ENCODE assay signal across 1 cellular context in the genomic region with DNA sequence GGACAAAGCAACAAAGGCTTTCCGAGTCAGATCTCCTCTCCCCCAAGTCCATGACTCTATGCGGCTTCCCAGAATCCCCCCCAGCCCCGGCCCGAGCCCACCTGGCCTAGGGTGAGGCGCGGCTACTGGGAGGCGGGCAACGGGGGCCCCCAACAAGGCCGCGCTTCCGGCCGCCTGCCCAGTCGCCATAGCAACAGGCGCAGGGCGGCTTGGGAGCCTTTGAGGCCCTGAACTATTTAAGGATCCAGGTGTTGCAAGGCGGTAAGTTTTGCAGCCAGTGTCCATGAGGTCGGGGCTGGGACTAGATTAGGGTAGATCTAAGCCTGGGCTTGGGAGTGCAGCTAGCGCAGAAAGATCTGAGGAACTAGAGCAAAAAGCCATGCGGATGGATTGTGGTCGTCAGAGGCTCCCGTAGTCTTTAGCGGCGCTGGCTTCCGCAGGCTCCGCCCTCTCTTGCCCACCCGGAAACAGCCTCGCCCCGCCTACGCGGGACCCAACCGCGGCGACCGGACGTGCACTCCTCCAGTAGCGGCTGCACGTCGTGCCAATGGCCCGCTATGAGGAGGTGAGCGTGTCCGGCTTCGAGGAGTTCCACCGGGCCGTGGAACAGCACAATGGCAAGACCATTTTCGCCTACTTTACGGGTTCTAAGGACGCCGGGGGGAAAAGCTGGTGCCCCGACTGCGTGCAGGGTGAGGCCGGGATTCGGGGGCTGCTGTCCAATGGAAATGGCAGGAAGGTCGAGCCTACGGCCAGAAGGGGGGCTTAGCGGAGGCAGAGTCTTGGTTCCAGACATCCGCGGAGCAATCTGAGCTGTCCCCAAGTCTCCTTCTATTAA.
A peak's percentile ranks its signal among the peaks of the same experiment; 100 is the strongest.
TF ChIP-seq lines count a peak whose summit lies in the region.

A gene (minus strand): TSS at position 176 of the 838 bp plus-strand sequence. CDS start 5,608 bp downstream, outside the sequence.
A gene (plus strand): TSS at position 525 of the 838 bp plus-strand sequence. CDS start 23 bp downstream, at position 548.

TF ChIP-seq in GM12878, 131 proteins besides CTCF, POLR2A, EP300 and RAD21 (continues in another document):
- TF ChIP-seq, protein P1, sequence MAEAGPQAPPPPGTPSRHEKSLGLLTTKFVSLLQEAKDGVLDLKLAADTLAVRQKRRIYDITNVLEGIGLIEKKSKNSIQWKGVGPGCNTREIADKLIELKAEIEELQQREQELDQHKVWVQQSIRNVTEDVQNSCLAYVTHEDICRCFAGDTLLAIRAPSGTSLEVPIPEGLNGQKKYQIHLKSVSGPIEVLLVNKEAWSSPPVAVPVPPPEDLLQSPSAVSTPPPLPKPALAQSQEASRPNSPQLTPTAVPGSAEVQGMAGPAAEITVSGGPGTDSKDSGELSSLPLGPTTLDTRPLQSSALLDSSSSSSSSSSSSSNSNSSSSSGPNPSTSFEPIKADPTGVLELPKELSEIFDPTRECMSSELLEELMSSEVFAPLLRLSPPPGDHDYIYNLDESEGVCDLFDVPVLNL (IDR thresholded peaks at IDR 0.05; ENCODE audit: low read depth, low read length): 0 out of 2 replicates have a peak, but pooled peaks have one; percentile 27
- peak; percentile 38; the same call in 1 of the 2 replicates for TF ChIP-seq EED (IDR thresholded peaks at IDR 0.05; ENCODE audit: low read depth)
- peak; percentile 69; the same call in 1 of the 2 replicates for TF ChIP-seq GABPA (IDR thresholded peaks at IDR 0.05; ENCODE audit: low read depth)
- peak; percentile 38 for TF ChIP-seq SMAD1 (IDR thresholded peaks at IDR 0.05; ENCODE audit: low read depth, partially characterized antibody)
- TF ChIP-seq, protein P2, sequence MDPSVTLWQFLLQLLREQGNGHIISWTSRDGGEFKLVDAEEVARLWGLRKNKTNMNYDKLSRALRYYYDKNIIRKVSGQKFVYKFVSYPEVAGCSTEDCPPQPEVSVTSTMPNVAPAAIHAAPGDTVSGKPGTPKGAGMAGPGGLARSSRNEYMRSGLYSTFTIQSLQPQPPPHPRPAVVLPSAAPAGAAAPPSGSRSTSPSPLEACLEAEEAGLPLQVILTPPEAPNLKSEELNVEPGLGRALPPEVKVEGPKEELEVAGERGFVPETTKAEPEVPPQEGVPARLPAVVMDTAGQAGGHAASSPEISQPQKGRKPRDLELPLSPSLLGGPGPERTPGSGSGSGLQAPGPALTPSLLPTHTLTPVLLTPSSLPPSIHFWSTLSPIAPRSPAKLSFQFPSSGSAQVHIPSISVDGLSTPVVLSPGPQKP (IDR thresholded peaks at IDR 0.05; ENCODE audit: low read depth, low read length): peak; percentile 96
- peak; percentile 77 for TF ChIP-seq TCF3 (IDR thresholded peaks at IDR 0.05; ENCODE audit: borderline replicate concordance, insufficient read depth, low read depth, low read length)
- TF ChIP-seq, protein P3, sequence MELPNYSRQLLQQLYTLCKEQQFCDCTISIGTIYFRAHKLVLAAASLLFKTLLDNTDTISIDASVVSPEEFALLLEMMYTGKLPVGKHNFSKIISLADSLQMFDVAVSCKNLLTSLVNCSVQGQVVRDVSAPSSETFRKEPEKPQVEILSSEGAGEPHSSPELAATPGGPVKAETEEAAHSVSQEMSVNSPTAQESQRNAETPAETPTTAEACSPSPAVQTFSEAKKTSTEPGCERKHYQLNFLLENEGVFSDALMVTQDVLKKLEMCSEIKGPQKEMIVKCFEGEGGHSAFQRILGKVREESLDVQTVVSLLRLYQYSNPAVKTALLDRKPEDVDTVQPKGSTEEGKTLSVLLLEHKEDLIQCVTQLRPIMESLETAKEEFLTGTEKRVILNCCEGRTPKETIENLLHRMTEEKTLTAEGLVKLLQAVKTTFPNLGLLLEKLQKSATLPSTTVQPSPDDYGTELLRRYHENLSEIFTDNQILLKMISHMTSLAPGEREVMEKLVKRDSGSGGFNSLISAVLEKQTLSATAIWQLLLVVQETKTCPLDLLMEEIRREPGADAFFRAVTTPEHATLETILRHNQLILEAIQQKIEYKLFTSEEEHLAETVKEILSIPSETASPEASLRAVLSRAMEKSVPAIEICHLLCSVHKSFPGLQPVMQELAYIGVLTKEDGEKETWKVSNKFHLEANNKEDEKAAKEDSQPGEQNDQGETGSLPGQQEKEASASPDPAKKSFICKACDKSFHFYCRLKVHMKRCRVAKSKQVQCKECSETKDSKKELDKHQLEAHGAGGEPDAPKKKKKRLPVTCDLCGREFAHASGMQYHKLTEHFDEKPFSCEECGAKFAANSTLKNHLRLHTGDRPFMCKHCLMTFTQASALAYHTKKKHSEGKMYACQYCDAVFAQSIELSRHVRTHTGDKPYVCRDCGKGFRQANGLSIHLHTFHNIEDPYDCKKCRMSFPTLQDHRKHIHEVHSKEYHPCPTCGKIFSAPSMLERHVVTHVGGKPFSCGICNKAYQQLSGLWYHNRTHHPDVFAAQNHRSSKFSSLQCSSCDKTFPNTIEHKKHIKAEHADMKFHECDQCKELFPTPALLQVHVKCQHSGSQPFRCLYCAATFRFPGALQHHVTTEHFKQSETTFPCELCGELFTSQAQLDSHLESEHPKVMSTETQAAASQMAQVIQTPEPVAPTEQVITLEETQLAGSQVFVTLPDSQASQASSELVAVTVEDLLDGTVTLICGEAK (IDR thresholded peaks at IDR 0.05; ENCODE audit: borderline replicate concordance): peak; percentile 89
- TF ChIP-seq IKZF2 (IDR thresholded peaks at IDR 0.05): peak in 1 of 2 experiments; percentile 29; a peak in 1 of 4 replicates
- TF ChIP-seq TARDBP (IDR thresholded peaks at IDR 0.05; ENCODE audit: borderline replicate concordance): no peak
- TF ChIP-seq, protein P4, sequence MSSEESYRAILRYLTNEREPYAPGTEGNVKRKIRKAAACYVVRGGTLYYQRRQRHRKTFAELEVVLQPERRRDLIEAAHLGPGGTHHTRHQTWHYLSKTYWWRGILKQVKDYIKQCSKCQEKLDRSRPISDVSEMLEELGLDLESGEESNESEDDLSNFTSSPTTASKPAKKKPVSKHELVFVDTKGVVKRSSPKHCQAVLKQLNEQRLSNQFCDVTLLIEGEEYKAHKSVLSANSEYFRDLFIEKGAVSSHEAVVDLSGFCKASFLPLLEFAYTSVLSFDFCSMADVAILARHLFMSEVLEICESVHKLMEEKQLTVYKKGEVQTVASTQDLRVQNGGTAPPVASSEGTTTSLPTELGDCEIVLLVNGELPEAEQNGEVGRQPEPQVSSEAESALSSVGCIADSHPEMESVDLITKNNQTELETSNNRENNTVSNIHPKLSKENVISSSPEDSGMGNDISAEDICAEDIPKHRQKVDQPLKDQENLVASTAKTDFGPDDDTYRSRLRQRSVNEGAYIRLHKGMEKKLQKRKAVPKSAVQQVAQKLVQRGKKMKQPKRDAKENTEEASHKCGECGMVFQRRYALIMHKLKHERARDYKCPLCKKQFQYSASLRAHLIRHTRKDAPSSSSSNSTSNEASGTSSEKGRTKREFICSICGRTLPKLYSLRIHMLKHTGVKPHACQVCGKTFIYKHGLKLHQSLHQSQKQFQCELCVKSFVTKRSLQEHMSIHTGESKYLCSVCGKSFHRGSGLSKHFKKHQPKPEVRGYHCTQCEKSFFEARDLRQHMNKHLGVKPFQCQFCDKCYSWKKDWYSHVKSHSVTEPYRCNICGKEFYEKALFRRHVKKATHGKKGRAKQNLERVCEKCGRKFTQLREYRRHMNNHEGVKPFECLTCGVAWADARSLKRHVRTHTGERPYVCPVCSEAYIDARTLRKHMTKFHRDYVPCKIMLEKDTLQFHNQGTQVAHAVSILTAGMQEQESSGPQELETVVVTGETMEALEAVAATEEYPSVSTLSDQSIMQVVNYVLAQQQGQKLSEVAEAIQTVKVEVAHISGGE (CRISPR knock-in tag; IDR thresholded peaks at IDR 0.05): no peak; the same call in 1 of the 2 replicates
- TF ChIP-seq NR2C1 (IDR thresholded peaks at IDR 0.05): peak; percentile 32; the same call in 1 of the 2 replicates
- no peak for TF ChIP-seq NFXL1 (IDR thresholded peaks at IDR 0.05; ENCODE audit: borderline replicate concordance)
- no peak for TF ChIP-seq BRCA1 (IDR thresholded peaks at IDR 0.05; ENCODE audit: low read depth, low read length)
- TF ChIP-seq HDGF (IDR thresholded peaks at IDR 0.05): no peak
- TF ChIP-seq, protein P5, sequence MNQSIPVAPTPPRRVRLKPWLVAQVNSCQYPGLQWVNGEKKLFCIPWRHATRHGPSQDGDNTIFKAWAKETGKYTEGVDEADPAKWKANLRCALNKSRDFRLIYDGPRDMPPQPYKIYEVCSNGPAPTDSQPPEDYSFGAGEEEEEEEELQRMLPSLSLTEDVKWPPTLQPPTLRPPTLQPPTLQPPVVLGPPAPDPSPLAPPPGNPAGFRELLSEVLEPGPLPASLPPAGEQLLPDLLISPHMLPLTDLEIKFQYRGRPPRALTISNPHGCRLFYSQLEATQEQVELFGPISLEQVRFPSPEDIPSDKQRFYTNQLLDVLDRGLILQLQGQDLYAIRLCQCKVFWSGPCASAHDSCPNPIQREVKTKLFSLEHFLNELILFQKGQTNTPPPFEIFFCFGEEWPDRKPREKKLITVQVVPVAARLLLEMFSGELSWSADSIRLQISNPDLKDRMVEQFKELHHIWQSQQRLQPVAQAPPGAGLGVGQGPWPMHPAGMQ (IDR thresholded peaks at IDR 0.05; ENCODE audit: borderline replicate concordance): no peak
- TF ChIP-seq TAF1 (IDR thresholded peaks at IDR 0.05; ENCODE audit: borderline replicate concordance, low read depth, low read length): peak; percentile 98
- TF ChIP-seq POU2F2 (IDR thresholded peaks at IDR 0.05; ENCODE audit: borderline replicate concordance, low read depth, low read length): peak; percentile 57; the same call in 2 of the 3 replicates
- TF ChIP-seq FOXK2 (IDR thresholded peaks at IDR 0.05): peak; percentile 30; the same call in 1 of the 2 replicates
- TF ChIP-seq SRF (IDR thresholded peaks at IDR 0.05; ENCODE audit: low read depth in 2 of 2, low read length in 2 of 2): peak; percentile 93 to 97
- no peak for TF ChIP-seq SMC3 (IDR thresholded peaks at IDR 0.05; ENCODE audit: borderline replicate concordance, low read length)
- peak; percentile 61; the same call in 1 of the 2 replicates for TF ChIP-seq CREB1 (IDR thresholded peaks at IDR 0.05; ENCODE audit: low read depth)
- TF ChIP-seq NRF1 (conservative IDR thresholded peaks at IDR 0.05; ENCODE audit: low read depth, low read length): no peak
- TF ChIP-seq, protein P6, sequence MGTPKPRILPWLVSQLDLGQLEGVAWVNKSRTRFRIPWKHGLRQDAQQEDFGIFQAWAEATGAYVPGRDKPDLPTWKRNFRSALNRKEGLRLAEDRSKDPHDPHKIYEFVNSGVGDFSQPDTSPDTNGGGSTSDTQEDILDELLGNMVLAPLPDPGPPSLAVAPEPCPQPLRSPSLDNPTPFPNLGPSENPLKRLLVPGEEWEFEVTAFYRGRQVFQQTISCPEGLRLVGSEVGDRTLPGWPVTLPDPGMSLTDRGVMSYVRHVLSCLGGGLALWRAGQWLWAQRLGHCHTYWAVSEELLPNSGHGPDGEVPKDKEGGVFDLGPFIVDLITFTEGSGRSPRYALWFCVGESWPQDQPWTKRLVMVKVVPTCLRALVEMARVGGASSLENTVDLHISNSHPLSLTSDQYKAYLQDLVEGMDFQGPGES (IDR thresholded peaks at IDR 0.05): no peak
- 0 out of 2 replicates have a peak, but pooled peaks have one; percentile 11 for TF ChIP-seq MTA2 (IDR thresholded peaks at IDR 0.05; ENCODE audit: low read depth)
- no peak for TF ChIP-seq MYC (IDR thresholded peaks at IDR 0.05; ENCODE audit: insufficient read depth, insufficient read length, insufficient replicate concordance, low read length, severe bottlenecking)
- TF ChIP-seq, protein P7, sequence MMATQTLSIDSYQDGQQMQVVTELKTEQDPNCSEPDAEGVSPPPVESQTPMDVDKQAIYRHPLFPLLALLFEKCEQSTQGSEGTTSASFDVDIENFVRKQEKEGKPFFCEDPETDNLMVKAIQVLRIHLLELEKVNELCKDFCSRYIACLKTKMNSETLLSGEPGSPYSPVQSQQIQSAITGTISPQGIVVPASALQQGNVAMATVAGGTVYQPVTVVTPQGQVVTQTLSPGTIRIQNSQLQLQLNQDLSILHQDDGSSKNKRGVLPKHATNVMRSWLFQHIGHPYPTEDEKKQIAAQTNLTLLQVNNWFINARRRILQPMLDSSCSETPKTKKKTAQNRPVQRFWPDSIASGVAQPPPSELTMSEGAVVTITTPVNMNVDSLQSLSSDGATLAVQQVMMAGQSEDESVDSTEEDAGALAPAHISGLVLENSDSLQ (IDR thresholded peaks at IDR 0.05): no peak
- no peak; the same call in 1 of the 2 replicates for TF ChIP-seq RCOR1 (conservative IDR thresholded peaks at IDR 0.05; ENCODE audit: low read depth, low read length)
- no peak for TF ChIP-seq ZNF217 (IDR thresholded peaks at IDR 0.05)
- no peak for TF ChIP-seq MTA3 (IDR thresholded peaks at IDR 0.05; ENCODE audit: borderline replicate concordance, low read length)
- no peak for TF ChIP-seq MYB (IDR thresholded peaks at IDR 0.05; ENCODE audit: borderline replicate concordance, low read depth, low read length)
- TF ChIP-seq JUNB (IDR thresholded peaks at IDR 0.05): no peak
- TF ChIP-seq POLR2AphosphoS5 (IDR thresholded peaks at IDR 0.05; ENCODE audit: low read length): peak; percentile 99
- TF ChIP-seq, protein P8, sequence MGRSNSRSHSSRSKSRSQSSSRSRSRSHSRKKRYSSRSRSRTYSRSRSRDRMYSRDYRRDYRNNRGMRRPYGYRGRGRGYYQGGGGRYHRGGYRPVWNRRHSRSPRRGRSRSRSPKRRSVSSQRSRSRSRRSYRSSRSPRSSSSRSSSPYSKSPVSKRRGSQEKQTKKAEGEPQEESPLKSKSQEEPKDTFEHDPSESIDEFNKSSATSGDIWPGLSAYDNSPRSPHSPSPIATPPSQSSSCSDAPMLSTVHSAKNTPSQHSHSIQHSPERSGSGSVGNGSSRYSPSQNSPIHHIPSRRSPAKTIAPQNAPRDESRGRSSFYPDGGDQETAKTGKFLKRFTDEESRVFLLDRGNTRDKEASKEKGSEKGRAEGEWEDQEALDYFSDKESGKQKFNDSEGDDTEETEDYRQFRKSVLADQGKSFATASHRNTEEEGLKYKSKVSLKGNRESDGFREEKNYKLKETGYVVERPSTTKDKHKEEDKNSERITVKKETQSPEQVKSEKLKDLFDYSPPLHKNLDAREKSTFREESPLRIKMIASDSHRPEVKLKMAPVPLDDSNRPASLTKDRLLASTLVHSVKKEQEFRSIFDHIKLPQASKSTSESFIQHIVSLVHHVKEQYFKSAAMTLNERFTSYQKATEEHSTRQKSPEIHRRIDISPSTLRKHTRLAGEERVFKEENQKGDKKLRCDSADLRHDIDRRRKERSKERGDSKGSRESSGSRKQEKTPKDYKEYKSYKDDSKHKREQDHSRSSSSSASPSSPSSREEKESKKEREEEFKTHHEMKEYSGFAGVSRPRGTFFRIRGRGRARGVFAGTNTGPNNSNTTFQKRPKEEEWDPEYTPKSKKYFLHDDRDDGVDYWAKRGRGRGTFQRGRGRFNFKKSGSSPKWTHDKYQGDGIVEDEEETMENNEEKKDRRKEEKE (IDR thresholded peaks at IDR 0.05): no peak
- no peak for TF ChIP-seq NFYA (IDR thresholded peaks at IDR 0.05; ENCODE audit: borderline replicate concordance, low read depth, low read length)
- TF ChIP-seq DPF2 (IDR thresholded peaks at IDR 0.05): 0 out of 2 replicates have a peak, but pooled peaks have one; percentile 55
- TF ChIP-seq CREM (IDR thresholded peaks at IDR 0.05; ENCODE audit: low read depth): peak; percentile 70; the same call in 1 of the 2 replicates
- peak; percentile 83 for TF ChIP-seq NBN (IDR thresholded peaks at IDR 0.05)
- peak; percentile 5 for TF ChIP-seq RELA (IDR thresholded peaks at IDR 0.05; ENCODE audit: borderline replicate concordance, partially characterized antibody)
- TF ChIP-seq LARP7 (IDR thresholded peaks at IDR 0.05): peak; percentile 73; the same call in 1 of the 2 replicates
- 0 out of 2 replicates have a peak, but pooled peaks have one; percentile 42 for TF ChIP-seq WRNIP1 (IDR thresholded peaks at IDR 0.05; ENCODE audit: borderline replicate concordance, low read depth, low read length)
- TF ChIP-seq ZNF622 (IDR thresholded peaks at IDR 0.05): no peak
- no peak for TF ChIP-seq CBX5 (IDR thresholded peaks at IDR 0.05; ENCODE audit: low read depth)
- TF ChIP-seq BHLHE40 (IDR thresholded peaks at IDR 0.05; ENCODE audit: borderline replicate concordance in 1 of 2, low read depth in 2 of 2, low read length in 1 of 2): peak; percentile 11 to 66; a peak in 2 of 4 replicates
